In genomic region chr12:44217146-44217883, GRCh38 we compare ENCODE assay signal across 19 cellular contexts.
DNase-seq lines count a peak whose midpoint lies in the region; ATAC-seq and TF ChIP-seq lines count a peak whose summit lies in the region.
"Had no signal": no experiment of that assay in that cellular context is flagged by ENCODE, and none has a peak within 500 bp of the region (broad histone marks: within the 10 kb centered on the region; RNA-seq: fewer than 3 reads in every experiment).

No MANE protein-coding gene starts in this region.

- DNase-seq in HT1080 (ENCODE audit: low read depth) (peak; percentile 3), NCI-H1417 treated with DMSO at 0.1 percent for 48 hours (lab: John Stamatoyannopoulos, UW) (peak; percentile 11), epithelial cell of esophagus (ENCODE audit: low read depth) (peak; percentile 85), neuronal stem cell (ENCODE audit: low spot score) (no peak), amniotic stem cell (lab: John Stamatoyannopoulos, UW) (no peak)
- DNase-seq in activated T-cell treated with anti-CD3 and anti-CD28 coated beads, Interleukin-2, amount 50 U/mL, for 24 hours, result no peak
- DNase-seq: ACHN; Caco-2; CD4-positive, alpha-beta memory T cell; MM.1S; NCI-H1048; NCI-H1694; NCI-H2081 treated with DMSO at 0.1 percent for 48 hours; NCI-H510A; NCI-H748 treated with DMSO at 0.1 percent for 48 hours; Right ventricle myocardium superior had no signal

- peaks cover 10% of the 10 kb centered on the region for H3K36me3 Mint-ChIP-seq in activated T-cell treated with anti-CD3 and anti-CD28 coated beads, Interleukin-2, amount 50 U/mL, for 24 hours (ENCODE audit: low read depth)

- TF ChIP-seq CTCF in epithelial cell of esophagus (IDR thresholded peaks at IDR 0.05; ENCODE audit: insufficient read depth, low read depth, low read length, missing control alignments), result no peak

- ATAC-seq in GM19463 (IDR thresholded peaks at IDR 0.05; ENCODE audit: unreplicated experiment), result no peak
- ATAC-seq: K562 had no signal

- H3K4me3 ChIP-seq in epithelial cell of esophagus (ENCODE audit: low read length), result no peak overlapping the region
- no peak overlapping the region for H3K4me3 ChIP-seq in neuronal stem cell (ENCODE audit: low read length in 2 of 2)
- H3K4me3 ChIP-seq: BLaER1, K562 had no signal

- no peaks in the 10 kb centered on the region for H3K27me3 Mint-ChIP-seq in activated T-cell treated with anti-CD3 and anti-CD28 coated beads, Interleukin-2, amount 50 U/mL, for 24 hours
- H3K27me3 Mint-ChIP-seq: CD4-positive, alpha-beta memory T cell had no signal

- H4K8ac ChIP-seq in neuronal stem cell (ENCODE audit: low read depth, low read length), result no peak overlapping the region

- no peak overlapping the region for H3K4me3 Mint-ChIP-seq in activated T-cell treated with anti-CD3 and anti-CD28 coated beads, Interleukin-2, amount 50 U/mL, for 24 hours
- H3K4me3 Mint-ChIP-seq: CD4-positive, alpha-beta memory T cell had no signal

- H3K27me3 ChIP-seq in neuronal stem cell (ENCODE audit: control insufficient read depth in 3 of 3, insufficient read depth in 3 of 3, low read depth in 1 of 3, low read length in 3 of 3), result no peaks in the 10 kb centered on the region
- H3K27me3 ChIP-seq: BLaER1 had no signal

- no peak overlapping the region for H3K23ac ChIP-seq in neuronal stem cell (ENCODE audit: low read depth, low read length, poor library complexity)

- no peak overlapping the region for H2BK15ac ChIP-seq in neuronal stem cell (ENCODE audit: low read length)

- H2BK12ac ChIP-seq in neuronal stem cell (ENCODE audit: low read length), result no peak overlapping the region

- no peak overlapping the region for H3K14ac ChIP-seq in neuronal stem cell (ENCODE audit: low read length)

- no peak overlapping the region for H2BK5ac ChIP-seq in neuronal stem cell (ENCODE audit: low read length)

- H2BK120ac ChIP-seq in neuronal stem cell (ENCODE audit: low read depth, low read length), result no peak overlapping the region

- no peak overlapping the region for H4K91ac ChIP-seq in neuronal stem cell (ENCODE audit: low read depth, low read length, poor library complexity)

- no peaks in the 10 kb centered on the region for H3K9me3 ChIP-seq in neuronal stem cell (replicated peaks in 1 of 2; ENCODE audit: control insufficient read depth in 2 of 2, insufficient read depth in 1 of 2, low read depth in 1 of 2, low read length in 2 of 2)
- H3K9me3 ChIP-seq: Caco-2 had no signal

- H3K4me2 ChIP-seq in neuronal stem cell (ENCODE audit: insufficient read depth, low read length, poor library complexity, severe bottlenecking), result no peak overlapping the region
- H3K4me2 ChIP-seq: BLaER1 had no signal

- H2AK5ac ChIP-seq in neuronal stem cell (ENCODE audit: low read depth, low read length), result no peak overlapping the region

- H3K9me3 Mint-ChIP-seq in activated T-cell treated with anti-CD3 and anti-CD28 coated beads, Interleukin-2, amount 50 U/mL, for 24 hours, result peaks cover 8% of the 10 kb centered on the region

- no peak overlapping the region for H3K4ac ChIP-seq in neuronal stem cell (ENCODE audit: low read length)

- H3K79me1 ChIP-seq in neuronal stem cell (ENCODE audit: low read depth, low read length), result no peaks in the 10 kb centered on the region

- H3K4me1 ChIP-seq in neuronal stem cell (ENCODE audit: control insufficient read depth in 2 of 2, insufficient read depth in 1 of 2, low read depth in 1 of 2, low read length in 2 of 2), result peaks cover 0 to 3% of the 10 kb centered on the region in 2 donors
- H3K4me1 ChIP-seq: BLaER1, Caco-2 had no signal

- no peak overlapping the region for H3K27ac Mint-ChIP-seq in activated T-cell treated with anti-CD3 and anti-CD28 coated beads, Interleukin-2, amount 50 U/mL, for 24 hours
- H3K27ac Mint-ChIP-seq: CD4-positive, alpha-beta memory T cell had no signal

- H3K27ac ChIP-seq in neuronal stem cell (replicated peaks; ENCODE audit: low read length), result no peak overlapping the region
- H3K27ac ChIP-seq: BLaER1 had no signal

- H3K4me1 Mint-ChIP-seq in activated T-cell treated with anti-CD3 and anti-CD28 coated beads, Interleukin-2, amount 50 U/mL, for 24 hours (ENCODE audit: low read depth), result no peaks in the 10 kb centered on the region
- H3K4me1 Mint-ChIP-seq: CD4-positive, alpha-beta memory T cell had no signal

- no peak overlapping the region for H3K9ac ChIP-seq in neuronal stem cell (ENCODE audit: low read depth, low read length, poor library complexity)
- H3K9ac ChIP-seq: BLaER1 had no signal

- H3K18ac ChIP-seq in neuronal stem cell (ENCODE audit: low read length), result no peak overlapping the region

- no peaks in the 10 kb centered on the region for H3K36me3 ChIP-seq in neuronal stem cell (replicated peaks in 1 of 2; ENCODE audit: control insufficient read depth in 2 of 2, insufficient read depth in 2 of 2, low read length in 2 of 2)

- no CpG with 5 or more reads among the region's 4 CpGs for WGBS in neuronal stem cell (ENCODE audit: extremely low coverage in 2 of 2, insufficient read length in 2 of 2, insufficient replicate concordance in 1 of 2), 2 donors

- peak overlapping the region; percentile 42 for H2AFZ ChIP-seq in neuronal stem cell (ENCODE audit: low read length)

Comparison
In these comparisons a context has a peak if more than half of its experiments do, and no peak if none do; other contexts are left out.
1. DNase-seq: peak in HT1080 (single experiment), NCI-H1417 treated with DMSO at 0.1 percent for 48 hours (single experiment) and epithelial cell of esophagus (single experiment); none in neuronal stem cell (single experiment), amniotic stem cell (single experiment) and activated T-cell treated with anti-CD3 and anti-CD28 coated beads, Interleukin-2, amount 50 U/mL, for 24 hours (single experiment).